ENCODE assay signal across 20 cellular contexts in genomic region chr2:175308005-175308404, GRCh38.
DNase-seq lines count a peak whose midpoint lies in the region; ATAC-seq, FAIRE-seq and TF ChIP-seq lines count a peak whose summit lies in the region.
"Had no signal": no experiment of that assay in that cellular context is flagged by ENCODE, and none has a peak within 500 bp of the region (broad histone marks: within the 10 kb centered on the region; RNA-seq: fewer than 3 reads in every experiment).

No MANE protein-coding gene starts in this region.

- H2AFZ ChIP-seq in IMR-90 (replicated peaks; ENCODE audit: low read length, poor library complexity), result no peak overlapping the region
- H2AFZ ChIP-seq in trophoblast cell (ENCODE audit: insufficient read depth, low read length, poor library complexity), result no peak overlapping the region

- H3K9me3 ChIP-seq in A549 (no peaks in the 10 kb centered on the region), IMR-90 (ENCODE audit: control insufficient read depth, insufficient read depth, low read length) (no peaks in the 10 kb centered on the region), trophoblast cell (ENCODE audit: insufficient read depth, low read depth, low read length) (no peaks in the 10 kb centered on the region), prostate gland (no peaks in the 10 kb centered on the region)
- H3K9me3 ChIP-seq: BLaER1 treated with 17β-estradiol and CSF1 and Interleukin-3, amounts not matched to agents 10 nM and 100 nM; Caco-2 had no signal

- no peak overlapping the region for H4K91ac ChIP-seq in IMR-90 (ENCODE audit: insufficient read depth, low read depth, low read length)
- no peak overlapping the region for H4K91ac ChIP-seq in trophoblast cell (ENCODE audit: low read depth, low read length)

- H3K79me2 ChIP-seq in trophoblast cell (ENCODE audit: control insufficient read depth, insufficient read depth, low read length, poor library complexity), result no peaks in the 10 kb centered on the region

- H2AK9ac ChIP-seq in IMR-90 (replicated peaks; ENCODE audit: low read depth, low read length, poor library complexity), result no peak overlapping the region

- H3K4me3 ChIP-seq in A549, result no peak overlapping the region
- H3K4me3 ChIP-seq in IMR-90 (ENCODE audit: insufficient read depth, low read depth, low read length), result no peak overlapping the region
- H3K4me3 ChIP-seq in trophoblast cell (ENCODE audit: low read depth, low read length), result no peak overlapping the region
- no peak overlapping the region for H3K4me3 ChIP-seq in prostate gland
- H3K4me3 ChIP-seq: BLaER1 treated with 17β-estradiol and CSF1 and Interleukin-3, amounts not matched to agents 10 nM and 100 nM had no signal

- no peak overlapping the region for H4K12ac ChIP-seq in trophoblast cell (ENCODE audit: low read depth, low read length)

- H4K20me1 ChIP-seq in IMR-90 (ENCODE audit: insufficient read depth, low read length), result no peaks in the 10 kb centered on the region
- H4K20me1 ChIP-seq: BLaER1 treated with 17β-estradiol and CSF1 and Interleukin-3, amounts not matched to agents 10 nM and 100 nM had no signal

- no peak overlapping the region for H2BK5ac ChIP-seq in IMR-90 (ENCODE audit: low read depth, low read length, poor library complexity, severe bottlenecking)
- no peak overlapping the region for H2BK5ac ChIP-seq in trophoblast cell (ENCODE audit: low read depth, low read length, poor library complexity)

- no peak for ATAC-seq in A549
- no peak for ATAC-seq in IMR-90 (ENCODE audit: low read depth)
- ATAC-seq: CD8-positive, alpha-beta T cell had no signal

- dilution Hi-C loops in IMR-90 (cut with HindIII; ENCODE audit: low sequenced_read_pairs, unreplicated experiment), result no loop called here

- intact Hi-C loops in IMR-90 (cut with micrococcal nuclease), result loop anchor here (2.0 kb wide), 1 partner anchor 779 kb away; no protein-coding TSS in a partner anchor
- intact Hi-C loops in prostate gland (cut with DNase I), result no loop called here

- TF ChIP-seq CTCF in A549 (IDR thresholded peaks at IDR 0.05), result no peak
- TF ChIP-seq CTCF in IMR-90 (conservative IDR thresholded peaks at IDR 0.05; ENCODE audit: low read depth, low read length), result no peak
- TF ChIP-seq CTCF in prostate gland (IDR thresholded peaks at IDR 0.05), result no peak

- no peak for FAIRE-seq in A549 (lab: Jason Lieb, UNC)
- FAIRE-seq: A204.1, D721Med, G401.6, GM12891, GM19239 had no signal

- H3K79me1 ChIP-seq in IMR-90 (ENCODE audit: low read depth in 1 of 2, low read length in 2 of 2), result no peaks in the 10 kb centered on the region
- H3K79me1 ChIP-seq in trophoblast cell (ENCODE audit: low read length), result no peaks in the 10 kb centered on the region

- H3K4me1 ChIP-seq in A549, result no peaks in the 10 kb centered on the region
- H3K4me1 ChIP-seq in IMR-90 (ENCODE audit: control insufficient read depth, insufficient read depth, low read length), result no peaks in the 10 kb centered on the region
- no peaks in the 10 kb centered on the region for H3K4me1 ChIP-seq in trophoblast cell (ENCODE audit: control insufficient read depth in 1 of 2, insufficient read depth in 2 of 2, low read length in 2 of 2)
- H3K4me1 ChIP-seq in prostate gland (replicated peaks), result no peaks in the 10 kb centered on the region
- H3K4me1 ChIP-seq: BLaER1 treated with 17β-estradiol and CSF1 and Interleukin-3, amounts not matched to agents 10 nM and 100 nM; Caco-2 had no signal

- DNase-seq in A549 (ENCODE audit: low read depth in 1 of 2, low spot score in 1 of 2) (no peak), IMR-90 (no peak), trophoblast cell (no peak), prostate gland (ENCODE audit: low spot score) (no peak), medulla oblongata (ENCODE audit: extremely low spot score) (no peak)
- DNase-seq: 8988T; AML-193; Caco-2; Calu3; CD4-positive, alpha-beta T cell; CD8-positive, alpha-beta T cell; DMS79 treated with DMSO at 0.1 percent for 48 hours; GF-D8 had no signal

- H3K23ac ChIP-seq in IMR-90 (ENCODE audit: low read depth, low read length) (no peak overlapping the region), trophoblast cell (ENCODE audit: low read length) (peak overlapping the region; percentile 40)

- H2BK120ac ChIP-seq in IMR-90 (ENCODE audit: low read depth, low read length) (no peak overlapping the region), trophoblast cell (ENCODE audit: insufficient read depth, low read length, poor library complexity) (no peak overlapping the region)

- H2BK15ac ChIP-seq in IMR-90 (ENCODE audit: low read depth, low read length), result no peak overlapping the region

- H3K9ac ChIP-seq in IMR-90 (ENCODE audit: low read depth, low read length), result no peak overlapping the region
- H3K9ac ChIP-seq in trophoblast cell (ENCODE audit: low read length), result no peak overlapping the region
- H3K9ac ChIP-seq: BLaER1 treated with 17β-estradiol and CSF1 and Interleukin-3, amounts not matched to agents 10 nM and 100 nM had no signal

- TF ChIP-seq EP300 in A549 (IDR thresholded peaks at IDR 0.05), result no peak

- WGBS in A549 (ENCODE audit: missing lambda C conversion rate), result 3% methylated on average over 4 of the region's 4 CpGs
- WGBS in IMR-90 (ENCODE audit: extremely low coverage in 2 of 2, insufficient read length in 1 of 2), 2 experiments, result no CpG with 5 or more reads among the region's 4 CpGs
- WGBS in trophoblast cell (ENCODE audit: extremely low coverage, insufficient coverage, insufficient read length), result no CpG with 5 or more reads among the region's 4 CpGs
- 92% methylated on average over 4 of the region's 4 CpGs for WGBS in prostate gland

- no peak overlapping the region for H4K8ac ChIP-seq in IMR-90 (ENCODE audit: low read depth in 2 of 2, low read length in 2 of 2)
- H4K8ac ChIP-seq in trophoblast cell (ENCODE audit: low read depth, low read length), result no peak overlapping the region

- no peaks in the 10 kb centered on the region for H3K9me1 ChIP-seq in IMR-90 (ENCODE audit: insufficient read depth, low read length)

- POLR2A ChIA-PET in A549 (lab: Yijun Ruan, JAX) (no interaction called here), IMR-90 (lab: Charles Lee; ENCODE audit: unreplicated experiment) (no interaction called here)

- BruUV-seq in IMR-90 (replicated peaks; lab: Mats Ljungman, UMichigan), result no TSS peak

- no peak overlapping the region for H3K27ac ChIP-seq in A549
- H3K27ac ChIP-seq in IMR-90 (ENCODE audit: insufficient read depth, low read length), result no peak overlapping the region
- no peak overlapping the region for H3K27ac ChIP-seq in trophoblast cell (ENCODE audit: low read depth, low read length)
- H3K27ac ChIP-seq in prostate gland, result no peak overlapping the region
- H3K27ac ChIP-seq: BLaER1 treated with 17β-estradiol and CSF1 and Interleukin-3, amounts not matched to agents 10 nM and 100 nM; C4-2B had no signal

- no peak overlapping the region for H3K4me2 ChIP-seq in A549
- no peak overlapping the region for H3K4me2 ChIP-seq in IMR-90 (ENCODE audit: low read depth, low read length)
- no peak overlapping the region for H3K4me2 ChIP-seq in trophoblast cell (ENCODE audit: low read length)
- H3K4me2 ChIP-seq: BLaER1 treated with 17β-estradiol and CSF1 and Interleukin-3, amounts not matched to agents 10 nM and 100 nM had no signal

- no peak for TF ChIP-seq POLR2A in A549 (IDR thresholded peaks at IDR 0.05; ENCODE audit: low read length)
- TF ChIP-seq POLR2A in IMR-90 (IDR thresholded peaks at IDR 0.05; ENCODE audit: low read depth, low read length), result no peak
- TF ChIP-seq POLR2A in prostate gland (IDR thresholded peaks at IDR 0.05), result no peak

- H3K14ac ChIP-seq in IMR-90 (replicated peaks; ENCODE audit: low read depth, low read length), result no peak overlapping the region
- H3K14ac ChIP-seq in trophoblast cell (ENCODE audit: low read length), result no peak overlapping the region

- no peak overlapping the region for H2AK5ac ChIP-seq in IMR-90 (ENCODE audit: low read depth, low read length)
- H2AK5ac ChIP-seq in trophoblast cell (ENCODE audit: low read length), result no peak overlapping the region

- H3K18ac ChIP-seq in IMR-90 (ENCODE audit: low read depth, low read length) (no peak overlapping the region), trophoblast cell (ENCODE audit: low read length) (no peak overlapping the region)

- in situ Hi-C loops in IMR-90 (cut with MboI; ENCODE audit: low sequenced_read_pairs), result no loop called here

- no peaks in the 10 kb centered on the region for H3K36me3 ChIP-seq in IMR-90 (ENCODE audit: control insufficient read depth, insufficient read depth, low read length)
- H3K36me3 ChIP-seq in trophoblast cell (ENCODE audit: control insufficient read depth in 1 of 2, insufficient read depth in 2 of 2, low read length in 2 of 2), result no peaks in the 10 kb centered on the region
- H3K36me3 ChIP-seq in prostate gland, result no peaks in the 10 kb centered on the region
- H3K36me3 ChIP-seq: BLaER1 treated with 17β-estradiol and CSF1 and Interleukin-3, amounts not matched to agents 10 nM and 100 nM had no signal

- H3K4ac ChIP-seq in IMR-90 (ENCODE audit: low read depth, low read length) (no peak overlapping the region), trophoblast cell (ENCODE audit: low read depth, low read length) (no peak overlapping the region)

- TF ChIP-seq RAD21 in A549 (conservative IDR thresholded peaks at IDR 0.05 in 1 of 2, IDR thresholded peaks at IDR 0.05 in 1 of 2) (no peak), IMR-90 (IDR thresholded peaks at IDR 0.05; ENCODE audit: low read length) (no peak)

- no peak overlapping the region for H4K5ac ChIP-seq in IMR-90 (ENCODE audit: low read depth, low read length)

- CTCF ChIA-PET in A549 (lab: Yijun Ruan, JAX), result interaction anchor here (1.4 kb wide), 1 partner anchor 28 kb away, joined by 4 read pairs; no protein-coding TSS in a partner anchor
- CTCF ChIA-PET in IMR-90 (lab: Yijun Ruan, JAX), result interaction anchor here (0.6 kb wide), 1 partner anchor 19 kb away, joined by 3 read pairs; no protein-coding TSS in a partner anchor

- H3K27me3 ChIP-seq in IMR-90 (ENCODE audit: control insufficient read depth, insufficient read depth, low read length), result peaks cover 4% of the 10 kb centered on the region
- no peaks in the 10 kb centered on the region for H3K27me3 ChIP-seq in trophoblast cell (ENCODE audit: insufficient read depth, low read length)
- no peaks in the 10 kb centered on the region for H3K27me3 ChIP-seq in prostate gland (replicated peaks; ENCODE audit: insufficient read depth)
- H3K27me3 ChIP-seq: BLaER1 treated with 17β-estradiol and CSF1 and Interleukin-3, amounts not matched to agents 10 nM and 100 nM had no signal

- no peak overlapping the region for H2BK20ac ChIP-seq in IMR-90 (ENCODE audit: low read depth, low read length)

- H2BK12ac ChIP-seq in trophoblast cell (ENCODE audit: low read length), result no peak overlapping the region

- H3K56ac ChIP-seq in IMR-90 (ENCODE audit: extremely low read depth, insufficient read depth, low read length), result no peak overlapping the region

TF ChIP-seq in A549, 52 proteins besides CTCF, POLR2A, EP300 and RAD21:
- no peak for TF ChIP-seq CHD2 (IDR thresholded peaks at IDR 0.05; ENCODE audit: low read length, partially characterized antibody)
- TF ChIP-seq MAFK (IDR thresholded peaks at IDR 0.05; ENCODE audit: partially characterized antibody), result peak; percentile 71
- no peak for TF ChIP-seq HEYL (CRISPR knock-in tag; IDR thresholded peaks at IDR 0.05)

TF ChIP-seq in IMR-90, 13 proteins besides CTCF, POLR2A, EP300 and RAD21:
- TF ChIP-seq SMC3 (IDR thresholded peaks at IDR 0.05; ENCODE audit: low read depth, low read length) (no peak), MAFK (IDR thresholded peaks at IDR 0.05; ENCODE audit: low read depth, low read length) (peak; percentile 41)
